In genomic region chr2:99154643-99155536, GRCh38 we compare ENCODE assay signal across 8 cellular contexts. TPM values are rescaled to one million over a fixed set of nuclear protein-coding genes. Genes with fewer than 3 reads are reported as not detected.
DNase-seq lines count a peak whose midpoint lies in the region; ATAC-seq and TF ChIP-seq lines count a peak whose summit lies in the region.

LIPT1 (plus strand) TSS chr2:99154967; CDS start chr2:99161958, 6,991 bp downstream.
TSGA10 (minus strand) TSS chr2:99154942; CDS start chr2:99109439, 45,503 bp downstream.

- H3K4me2 ChIP-seq in SU-DHL-6 (ENCODE audit: low read depth, low read length, poor library complexity, severe bottlenecking), result peak within 1 kb of the TSS; percentile 93

- intact Hi-C loops in heart left ventricle (cut with DNase I), result loop anchor here in 4 of 10 donors (1.0 to 10.0 kb wide), 4 partner anchors 14 to 340 kb away; partner anchors contain the start of genes EIF5B (in 2 of the 4), TXNDC9 (in 2 of the 4), C2orf15 (in 1 of the 4) and MITD1 (in 1 of the 4)
- intact Hi-C loops in posterior cingulate gyrus (cut with DNase I), result loop anchor here (2.0 to 10.0 kb wide), 3 partner anchors 14 to 180 kb away; partner anchors contain the start of genes C2orf15, EIF5B, MITD1 and MRPL30

- 0% methylated on average over 70 of the region's 70 CpGs for WGBS in adipose tissue, 3 donors
- 0 to 1% (median 0%) methylated on average over 24 to 70 of the region's 70 CpGs for WGBS in heart left ventricle, 4 donors
- WGBS in upper lobe of left lung, 2 donors, result 0 to 1% methylated on average over 19 to 55 of the region's 70 CpGs

- H3K4me3 ChIP-seq in GM12875 (ENCODE audit: low read depth, low read length) (peak within 1 kb of the TSS; percentile 85), SU-DHL-6 (ENCODE audit: insufficient read depth, low read length, poor library complexity, severe bottlenecking) (peak within 1 kb of the TSS; percentile 91), heart left ventricle (peak within 1 kb of the TSS; percentile 51 to 84 (median 72)), upper lobe of left lung (peak within 1 kb of the TSS; percentile 65 to 82 (median 72))

- 0 out of 2 replicates have a peak, but pooled peaks cover 6% of the 10 kb centered on the region for H3F3A ChIP-seq in SU-DHL-6 (ENCODE audit: insufficient read depth)

- H3K27ac ChIP-seq in SU-DHL-6 (ENCODE audit: low read depth, low read length), result peak within 1 kb of the TSS; percentile 75
- peak within 1 kb of the TSS; percentile 11 for H3K27ac ChIP-seq in adipose tissue (ENCODE audit: low read depth, low read length)
- peak within 1 kb of the TSS; percentile 45 to 93 (median 90) for H3K27ac ChIP-seq in heart left ventricle
- H3K27ac ChIP-seq in upper lobe of left lung, result peak within 1 kb of the TSS; percentile 87 to 92 (median 90)

- H3K4me1 ChIP-seq in heart left ventricle, result peaks cover 0 to 27% (median 16%) of the 10 kb centered on the region in 12 donors
- H3K4me1 ChIP-seq in upper lobe of left lung, result peaks cover 12 to 23% (median 16%) of the 10 kb centered on the region in 4 donors

- no peak for TF ChIP-seq CTCF in GM12875 (IDR thresholded peaks at IDR 0.05; ENCODE audit: borderline replicate concordance, insufficient read depth, low read depth, low read length)
- no peak for TF ChIP-seq CTCF in SU-DHL-6 (IDR thresholded peaks at IDR 0.05; ENCODE audit: insufficient read depth, low read length, poor library complexity, severe bottlenecking)
- TF ChIP-seq CTCF in heart left ventricle (IDR thresholded peaks at IDR 0.05), result peak in 4 of 12 donors; percentile 10 to 19 (median 15)
- TF ChIP-seq CTCF in upper lobe of left lung (IDR thresholded peaks at IDR 0.05), result peak in 3 of 6 experiments; percentile 10 to 35 (median 28)

- peak in 1 of 4 donors; percentile 86 for TF ChIP-seq EP300 in upper lobe of left lung (IDR thresholded peaks at IDR 0.05)

- H4K20me1 ChIP-seq in SU-DHL-6 (ENCODE audit: low read depth, low read length), result no peaks in the 10 kb centered on the region

- peak within 1 kb of the TSS; percentile 95 for H2AFZ ChIP-seq in SU-DHL-6 (ENCODE audit: low read depth, low read length, severe bottlenecking)

- no peaks in the 10 kb centered on the region for H3K9me2 ChIP-seq in SU-DHL-6 (replicated peaks; ENCODE audit: insufficient read depth, low read length)

- ATAC-seq in HG02763 (IDR thresholded peaks at IDR 0.05; ENCODE audit: unreplicated experiment), result peak; percentile 99
- peak; percentile 98 to 99 (median 99) for ATAC-seq in heart left ventricle
- ATAC-seq in upper lobe of left lung (ENCODE audit: low FRiP score in 2 of 2), result peak; percentile 98 to 100

- H3K27me3 ChIP-seq in SU-DHL-6 (ENCODE audit: low read length) (no peaks in the 10 kb centered on the region), heart left ventricle (no peaks in the 10 kb centered on the region), upper lobe of left lung (no peaks in the 10 kb centered on the region)

- peak within 1 kb of the TSS; percentile 76 for H3K9ac ChIP-seq in SU-DHL-6 (ENCODE audit: low read length)

- no peaks in the 10 kb centered on the region for H3K36me3 ChIP-seq in SU-DHL-6 (ENCODE audit: low read length)
- H3K36me3 ChIP-seq in heart left ventricle, result peaks cover 0 to 36% (median 29%) of the 10 kb centered on the region in 9 donors
- peaks cover 0 to 24% (median 0%) of the 10 kb centered on the region in 4 donors for H3K36me3 ChIP-seq in upper lobe of left lung

- peak; percentile 88 to 93 (median 90) for DNase-seq in NCI-H1417 (lab: John Stamatoyannopoulos, UW)
- peak; percentile 93 to 95 (median 94) for DNase-seq in heart left ventricle
- peak; percentile 85 to 99 (median 90) for DNase-seq in posterior cingulate gyrus
- peak; percentile 94 to 98 for DNase-seq in upper lobe of left lung

- TF ChIP-seq POLR2A in heart left ventricle (IDR thresholded peaks at IDR 0.05) (peak; percentile 21 to 83), upper lobe of left lung (IDR thresholded peaks at IDR 0.05) (peak in 3 of 4 donors; percentile 74 to 90 (median 80))

- peaks cover 41% of the 10 kb centered on the region; the same call in 1 of the 2 replicates for H3K79me2 ChIP-seq in SU-DHL-6 (ENCODE audit: insufficient read depth, low read length)

- H3K9me3 ChIP-seq in SU-DHL-6 (ENCODE audit: insufficient read depth, low read length) (no peaks in the 10 kb centered on the region), heart left ventricle (no peaks in the 10 kb centered on the region), upper lobe of left lung (no peaks in the 10 kb centered on the region)

RNA-seq across cellular contexts. Expression of gene LIPT1, which starts in this region (rescaled TPM):
- 10 to 100 TPM in 1 of 3 donors, 1 to 10 TPM in 2; 4.3 to 10.9 (median 8.1) TPM for polyA plus RNA-seq in adipose tissue
- total RNA-seq in heart left ventricle, result 10 to 100 TPM in 2 of 9 donors, 1 to 10 TPM in 7; 5.3 to 10.9 (median 7.5) TPM
- 10 to 100 TPM in 1 of 2 donors, 1 to 10 TPM in 1; 5.3 to 12.4 TPM for polyA plus RNA-seq in heart left ventricle
- 1 to 10 TPM; 3.6 to 8.4 (median 6.1) TPM for total RNA-seq in upper lobe of left lung

RNA-seq across cellular contexts. Expression of gene TSGA10, which starts in this region (rescaled TPM):
- 1 to 10 TPM in 2 of 3 donors, under 1 TPM in 1; 0.79 to 8.1 (median 3.4) TPM for polyA plus RNA-seq in adipose tissue
- 10 to 100 TPM in 1 of 9 donors, 1 to 10 TPM in 8; 1.3 to 63.7 (median 2.9) TPM for total RNA-seq in heart left ventricle
- polyA plus RNA-seq in heart left ventricle, result 1 to 10 TPM in 1 of 2 donors, under 1 TPM in 1; 0.75 to 1.7 TPM
- 10 to 100 TPM in 2 of 6 donors, 1 to 10 TPM in 4; 3.9 to 33.8 (median 9.4) TPM for total RNA-seq in upper lobe of left lung

Comparison
In these comparisons a context has a peak if more than half of its experiments do, and no peak if none do; other contexts are left out.
1. Peak in every context shown above with its lines: DNase-seq, ATAC-seq, H3K4me3 ChIP-seq and H3K27ac ChIP-seq.
2. H3K27ac ChIP-seq: peak in every context shown above with its lines; median percentile 90 in upper lobe of left lung; 90 in heart left ventricle; 75 in SU-DHL-6; 11 in adipose tissue.